19 cellular contexts compared by ENCODE assay signal in the genomic region with DNA sequence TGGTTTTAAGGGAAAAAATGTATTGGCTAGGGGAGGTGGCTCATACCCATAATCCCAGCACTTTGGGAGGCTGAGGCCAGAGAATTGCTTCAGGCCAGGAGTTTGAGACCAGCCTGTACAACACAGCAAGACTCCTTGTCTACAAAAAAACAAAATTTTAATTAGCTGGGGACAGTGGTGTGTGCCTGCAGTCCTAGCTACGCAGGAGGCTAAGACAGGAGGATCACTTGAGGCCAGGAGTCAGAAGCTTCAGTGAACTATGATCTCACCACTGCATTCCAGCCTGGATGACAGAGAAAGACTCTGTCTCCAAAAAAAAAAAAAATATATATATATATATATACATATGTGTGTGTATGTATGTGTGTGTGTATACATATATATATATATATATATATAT.
"Had no signal": no experiment of that assay in that cellular context is flagged by ENCODE, and none has a peak within 500 bp of the region (broad histone marks: within the 10 kb centered on the region; RNA-seq: fewer than 3 reads in every experiment).

No MANE protein-coding gene starts in this region.

- H3K36me3 ChIP-seq: transverse colon had no signal

- DNase-seq: effector CD8-positive, alpha-beta T cell; heart left ventricle; hippocampal formation; left colon; left ventricle myocardium superior; mesenchymal stem cell; naive B cell; posterior cingulate gyrus; sigmoid colon; stimulated activated CD4-positive, alpha-beta T cell treated with anti-CD3 and anti-CD28 coated beads, Interleukin-2, amount 100 ng/mL, for 24 hours; stimulated activated CD4-positive, alpha-beta T cell treated with anti-CD3 and anti-CD28 coated beads, Interleukin-4, amount 100 ng/mL, for 4 hours; stimulated activated naive B cell treated with anti-CD40 and anti-IgM and Interleukin-4, amounts not matched to agents 10 μg/mL and 1 μg/mL and 100 μg/mL, for 72 hours; stimulated activated naive CD8-positive, alpha-beta T cell treated with anti-CD3 and anti-CD28 coated beads, Interleukin-15, amount 100 ng/mL, for 72 hours; transverse colon had no signal

- H3K27ac ChIP-seq: coronary artery, heart left ventricle, sigmoid colon, skin epidermis, thoracic aorta, transverse colon had no signal

- H3K36me3 Mint-ChIP-seq: naive B cell had no signal

- H3K9me3 Mint-ChIP-seq: naive B cell; nephron; stimulated activated naive B cell treated with anti-CD40 and anti-IgM and Interleukin-4, amounts not matched to agents 10 μg/mL and 1 μg/mL and 100 μg/mL, for 72 hours; stimulated activated naive CD8-positive, alpha-beta T cell treated with anti-CD3 and anti-CD28 coated beads, Interleukin-15, amount 100 ng/mL, for 72 hours had no signal

- H3K4me1 Mint-ChIP-seq: nephron; stimulated activated naive CD8-positive, alpha-beta T cell treated with anti-CD3 and anti-CD28 coated beads, Interleukin-15, amount 100 ng/mL, for 72 hours had no signal

- H3K27ac Mint-ChIP-seq: nephron; stimulated activated naive B cell treated with anti-CD40 and anti-IgM and Interleukin-4, amounts not matched to agents 10 μg/mL and 1 μg/mL and 100 μg/mL, for 72 hours; stimulated activated naive CD8-positive, alpha-beta T cell treated with anti-CD3 and anti-CD28 coated beads, Interleukin-15, amount 100 ng/mL, for 72 hours had no signal

- H3K27me3 Mint-ChIP-seq: naive B cell; stimulated activated naive B cell treated with anti-CD40 and anti-IgM and Interleukin-4, amounts not matched to agents 10 μg/mL and 1 μg/mL and 100 μg/mL, for 72 hours; stimulated activated naive CD8-positive, alpha-beta T cell treated with anti-CD3 and anti-CD28 coated beads, Interleukin-15, amount 100 ng/mL, for 72 hours had no signal

- H3K4me1 ChIP-seq: heart left ventricle, sigmoid colon, transverse colon had no signal

- H3K4me3 Mint-ChIP-seq: naive B cell; nephron; stimulated activated naive B cell treated with anti-CD40 and anti-IgM and Interleukin-4, amounts not matched to agents 10 μg/mL and 1 μg/mL and 100 μg/mL, for 72 hours; stimulated activated naive CD8-positive, alpha-beta T cell treated with anti-CD3 and anti-CD28 coated beads, Interleukin-15, amount 100 ng/mL, for 72 hours had no signal

- H3K27me3 ChIP-seq: heart left ventricle, sigmoid colon, transverse colon had no signal

- H3K4me3 ChIP-seq: coronary artery, heart left ventricle, lung, sigmoid colon, skin epidermis, thoracic aorta, transverse colon had no signal
